In the genomic region with DNA sequence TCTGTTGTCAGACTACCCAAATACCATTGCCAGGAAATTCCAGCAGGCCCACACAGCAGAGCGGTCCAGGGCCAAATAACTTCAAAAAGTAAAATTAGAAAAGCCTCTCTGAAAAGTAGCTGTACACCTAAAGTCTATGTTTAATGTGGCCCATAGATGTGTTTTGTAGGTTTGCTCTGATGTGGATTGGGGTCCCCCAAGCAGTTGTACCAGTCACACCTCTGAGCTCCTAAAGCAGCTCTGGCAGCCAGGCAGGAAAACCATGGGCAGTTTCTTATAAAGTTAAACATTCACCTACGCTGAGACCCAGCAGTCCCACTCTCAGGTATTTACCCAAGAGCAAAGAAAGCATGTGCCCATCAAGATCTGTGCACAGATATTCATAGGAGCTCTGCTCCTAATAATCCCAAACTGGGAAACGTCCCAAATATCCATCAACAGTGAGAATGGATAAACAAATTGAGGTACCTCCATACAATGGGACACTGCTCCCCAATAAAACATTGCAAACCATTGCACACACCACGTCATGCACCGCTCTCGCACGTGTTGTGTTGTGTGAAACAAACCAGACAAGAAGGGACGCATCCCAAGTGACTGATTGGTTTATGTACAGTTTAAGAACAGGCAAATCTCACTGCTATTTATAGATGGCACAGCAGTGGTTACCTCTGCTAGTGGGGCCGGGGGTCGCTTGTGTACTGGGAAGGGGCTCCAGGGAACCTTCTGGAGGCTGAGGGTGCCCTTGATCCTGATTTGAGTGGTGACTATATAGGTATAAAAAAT, we compare ENCODE assay signal across 9 cellular contexts. TPM values are rescaled to one million over a fixed set of nuclear protein-coding genes. Genes with fewer than 3 reads are reported as not detected.
A peak's percentile ranks its signal among the peaks of the same experiment; 100 is the strongest.
DNase-seq lines count a peak whose midpoint lies in the region; ATAC-seq, FAIRE-seq and TF ChIP-seq lines count a peak whose summit lies in the region.
"Had no signal": no experiment of that assay in that cellular context is flagged by ENCODE, and none has a peak within 500 bp of the region (broad histone marks: within the 10 kb centered on the region; RNA-seq: fewer than 3 reads in every experiment).

No MANE protein-coding gene starts in this region.

- no peaks in the 10 kb centered on the region for H3K9me3 ChIP-seq in kidney (ENCODE audit: control insufficient read depth in 1 of 2, low read length in 2 of 2)

- peak overlapping the region in 1 of 2 donors; percentile 10 for H3K9ac ChIP-seq in kidney (ENCODE audit: low read length in 2 of 2)

- POLR2A ChIA-PET in RWPE1 (lab: Yijun Ruan, JAX; ENCODE audit: low non-redundant PET), result no interaction called here

- TF ChIP-seq CTCF in RWPE1 (conservative IDR thresholded peaks at IDR 0.05; ENCODE audit: low read depth), result no peak
- no peak for TF ChIP-seq CTCF in kidney (IDR thresholded peaks at IDR 0.05; ENCODE audit: borderline replicate concordance, extremely low read depth, insufficient read depth)

- intact Hi-C loops in Right ventricle myocardium inferior (cut with DNase I) (loop anchor here (2.0 to 5.0 kb wide), 3 partner anchors 38 to 326 kb away; no protein-coding TSS in a partner anchor), cardiac septum (cut with DNase I) (loop anchor here (5.0 kb wide), 1 partner anchor 40 kb away; the partner anchor contains the start of gene SOCS1), kidney (cut with DNase I) (no loop called here)

- no peak for FAIRE-seq in kidney (lab: Jason Lieb, UNC)

- no peak for DNase-seq in Right ventricle myocardium inferior (ENCODE audit: missing footprints)
- no peak for DNase-seq in cardiac septum (ENCODE audit: low spot score)
- DNase-seq in RWPE1 (ENCODE audit: low spot score), result no peak
- no peak for DNase-seq in kidney
- no peak for DNase-seq in NCI-H2029 (lab: John Stamatoyannopoulos, UW)
- no peak for DNase-seq in ureter (ENCODE audit: low spot score)
- no peak for DNase-seq in nucleus accumbens (lab: John Stamatoyannopoulos, UW)

- H3K4me3 ChIP-seq in kidney (ENCODE audit: low read length in 2 of 2), result peak overlapping the region; percentile 16 to 23

- H3K4me1 ChIP-seq in kidney (ENCODE audit: control insufficient read depth in 1 of 2, insufficient read depth in 1 of 2, low read depth in 1 of 2, low read length in 2 of 2), result peaks cover 0 to 17% of the 10 kb centered on the region in 2 donors

- CTCF ChIA-PET in RWPE1 (lab: Yijun Ruan, JAX), result interaction anchor here (1.6 kb wide), 1 partner anchor 22 kb away, joined by 6 read pairs; no protein-coding TSS in a partner anchor

- peak; percentile 74 for ATAC-seq in Right ventricle myocardium inferior
- no peak for ATAC-seq in GM21526 (IDR thresholded peaks at IDR 0.05; ENCODE audit: low FRiP score, unreplicated experiment)

- H3K27ac ChIP-seq in RWPE1 (peak overlapping the region; percentile 14; the same call in 1 of the 2 replicates), kidney (ENCODE audit: low read depth in 2 of 2, low read length in 2 of 2) (peak overlapping the region; percentile 36 to 81)

- H3K36me3 ChIP-seq in kidney (ENCODE audit: control insufficient read depth in 1 of 2, insufficient read depth in 2 of 2, low read length in 2 of 2), result no peaks in the 10 kb centered on the region

RNA-seq across cellular contexts. Expression of gene PRM1, which starts 15.8 kb away (rescaled TPM):
- total RNA-seq in Right ventricle myocardium inferior, result not detected
- not detected for total RNA-seq in cardiac septum
- not detected for total RNA-seq in kidney
- not detected for polyA plus RNA-seq in kidney (ENCODE audit: insufficient read depth, low read depth, low replicate concordance)
- total RNA-seq in ureter, result not detected
- total RNA-seq: RPMI7951 had no signal

RNA-seq across cellular contexts. Expression of gene PRM2, which starts 20.6 kb away (rescaled TPM):
- total RNA-seq in Right ventricle myocardium inferior (not detected), cardiac septum (not detected), kidney (not detected), ureter (not detected)
- not detected for polyA plus RNA-seq in kidney (ENCODE audit: insufficient read depth, low read depth, low replicate concordance)
- total RNA-seq: RPMI7951 had no signal

RNA-seq across cellular contexts. Expression of gene PRM3, which starts 23.5 kb away (rescaled TPM):
- total RNA-seq in Right ventricle myocardium inferior (not detected), cardiac septum (not detected), kidney (not detected), ureter (not detected)
- polyA plus RNA-seq in kidney (ENCODE audit: insufficient read depth, low read depth, low replicate concordance), result not detected
- total RNA-seq: RPMI7951 had no signal

RNA-seq across cellular contexts. Expression of gene TNP2, which starts 27.8 kb away (rescaled TPM):
- total RNA-seq in Right ventricle myocardium inferior (not detected), cardiac septum (not detected), kidney (not detected), ureter (not detected)
- polyA plus RNA-seq in kidney (ENCODE audit: insufficient read depth, low read depth, low replicate concordance), result not detected
- total RNA-seq: RPMI7951 had no signal

RNA-seq across cellular contexts. Expression of gene SOCS1, which starts 40.9 kb away (rescaled TPM):
- total RNA-seq in Right ventricle myocardium inferior (6.0 TPM), cardiac septum (1.7 TPM), kidney (21.8 TPM), ureter (6.9 TPM)
- 10.4 TPM for polyA plus RNA-seq in kidney (ENCODE audit: insufficient read depth, low read depth, low replicate concordance)
